14 cellular contexts compared by ENCODE assay signal in the genomic region with DNA sequence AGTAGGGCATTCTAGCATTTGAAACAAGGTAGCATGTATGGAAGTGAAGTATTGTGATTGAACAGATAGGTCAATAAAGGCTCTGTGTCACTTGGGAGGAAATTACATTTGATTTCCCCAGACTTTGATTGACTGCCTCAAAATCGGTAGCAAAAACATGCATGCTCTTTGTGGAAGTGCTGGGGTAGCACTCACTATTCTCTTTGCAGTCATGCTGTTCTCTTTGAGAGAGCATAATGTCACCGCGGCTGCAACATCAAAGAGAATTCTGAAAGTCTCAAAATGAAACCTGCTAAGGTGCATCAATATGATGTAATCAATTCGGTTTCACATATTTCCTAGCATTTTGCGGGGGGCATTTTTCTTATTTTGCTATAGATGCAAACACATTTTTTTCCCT.
DNase-seq lines count a peak whose midpoint lies in the region; ATAC-seq and TF ChIP-seq lines count a peak whose summit lies in the region.
"Had no signal": no experiment of that assay in that cellular context is flagged by ENCODE, and none has a peak within 500 bp of the region (broad histone marks: within the 10 kb centered on the region; RNA-seq: fewer than 3 reads in every experiment).

No MANE protein-coding gene starts in this region.

- H3K9me3 Mint-ChIP-seq in CD4-positive, alpha-beta memory T cell, result no peaks in the 10 kb centered on the region
- H3K9me3 Mint-ChIP-seq in activated naive CD4-positive, alpha-beta T cell treated with anti-CD3 and anti-CD28 coated beads, Interleukin-2, amount 10 ng/mL, durations not matched to agents 7 days and 5 days, result no peaks in the 10 kb centered on the region
- H3K9me3 Mint-ChIP-seq: activated naive CD4-positive, alpha-beta T cell treated with anti-CD3 and anti-CD28 coated beads, Interleukin-2, amount 50 U/mL, for 24 hours; natural killer cell had no signal

- DNase-seq in CD4-positive, alpha-beta memory T cell, result peak in 4 of 5 donors; percentile 15 to 36 (median 21)
- DNase-seq in GM10266 (ENCODE audit: extremely low spot score) (peak; percentile 26), OCI-M1 (lab: John Stamatoyannopoulos, UW) (no peak), nucleus accumbens (lab: John Stamatoyannopoulos, UW) (no peak)
- peak; percentile 62 for DNase-seq in activated naive CD4-positive, alpha-beta T cell treated with anti-CD3 and anti-CD28 coated beads, Interleukin-2, amount 10 ng/mL, durations not matched to agents 7 days and 5 days
- DNase-seq: hippocampal formation, natural killer cell, NCI-H524 treated with DMSO at 0.1 percent for 48 hours had no signal

- peak; percentile 71 for ATAC-seq in HG03439 (IDR thresholded peaks at IDR 0.05; ENCODE audit: unreplicated experiment)
- no peak for ATAC-seq in GM18498 (IDR thresholded peaks at IDR 0.05; ENCODE audit: unreplicated experiment)
- ATAC-seq: esophagus mucosa, natural killer cell, Right ventricle myocardium inferior, sciatic nerve had no signal

- H3K36me3 Mint-ChIP-seq in CD4-positive, alpha-beta memory T cell, result no peaks in the 10 kb centered on the region
- no peaks in the 10 kb centered on the region for H3K36me3 Mint-ChIP-seq in activated naive CD4-positive, alpha-beta T cell treated with anti-CD3 and anti-CD28 coated beads, Interleukin-2, amount 10 ng/mL, durations not matched to agents 7 days and 5 days
- H3K36me3 Mint-ChIP-seq: activated naive CD4-positive, alpha-beta T cell treated with anti-CD3 and anti-CD28 coated beads, Interleukin-2, amount 50 U/mL, for 24 hours; natural killer cell had no signal

- H3K4me3 Mint-ChIP-seq in CD4-positive, alpha-beta memory T cell, result peak overlapping the region in 1 of 8 donors; percentile 49
- H3K4me3 Mint-ChIP-seq in activated naive CD4-positive, alpha-beta T cell treated with anti-CD3 and anti-CD28 coated beads, Interleukin-2, amount 10 ng/mL, durations not matched to agents 7 days and 5 days, result no peak overlapping the region
- H3K4me3 Mint-ChIP-seq: activated naive CD4-positive, alpha-beta T cell treated with anti-CD3 and anti-CD28 coated beads, Interleukin-2, amount 50 U/mL, for 24 hours; natural killer cell had no signal

- POLR2A ChIA-PET in CD4-positive, alpha-beta memory T cell (lab: Charles Lee; ENCODE audit: partially characterized antibody), result no interaction called here

- peaks cover 8 to 15% of the 10 kb centered on the region in 2 donors for H3K27me3 Mint-ChIP-seq in CD4-positive, alpha-beta memory T cell
- peaks cover 26% of the 10 kb centered on the region for H3K27me3 Mint-ChIP-seq in activated naive CD4-positive, alpha-beta T cell treated with anti-CD3 and anti-CD28 coated beads, Interleukin-2, amount 10 ng/mL, durations not matched to agents 7 days and 5 days
- H3K27me3 Mint-ChIP-seq: activated naive CD4-positive, alpha-beta T cell treated with anti-CD3 and anti-CD28 coated beads, Interleukin-2, amount 50 U/mL, for 24 hours had no signal

- intact Hi-C loops in CD4-positive, alpha-beta memory T cell (cut with micrococcal nuclease), result no loop called here

- CTCF ChIA-PET in CD4-positive, alpha-beta memory T cell (lab: Charles Lee; ENCODE audit: partially characterized antibody), result interaction anchor here (1.1 to 4.2 kb wide), 3 partner anchors 418 to 999 kb away, joined by 3 to 91 read pairs (median 14); no protein-coding TSS in a partner anchor
- CTCF ChIA-PET in activated naive CD4-positive, alpha-beta T cell treated with anti-CD3 and anti-CD28 coated beads, Interleukin-2, amount 10 ng/mL, durations not matched to agents 7 days and 5 days (lab: Charles Lee), result interaction anchor here (4.8 kb wide), 1 partner anchor 997 kb away, joined by 49 read pairs; no protein-coding TSS in a partner anchor

- no peak overlapping the region for H3K27ac ChIP-seq in CD4-positive, alpha-beta memory T cell (ENCODE audit: low read depth, low read length)

- H3K4me1 Mint-ChIP-seq in CD4-positive, alpha-beta memory T cell, result peaks cover 4 to 10% (median 9%) of the 10 kb centered on the region in 4 donors
- H3K4me1 Mint-ChIP-seq in activated naive CD4-positive, alpha-beta T cell treated with anti-CD3 and anti-CD28 coated beads, Interleukin-2, amount 10 ng/mL, durations not matched to agents 7 days and 5 days, result peaks cover 19% of the 10 kb centered on the region

- no peaks in the 10 kb centered on the region for H3K27me3 ChIP-seq in CD4-positive, alpha-beta memory T cell (ENCODE audit: insufficient read depth, low read length)

- H3K36me3 ChIP-seq in CD4-positive, alpha-beta memory T cell (ENCODE audit: insufficient read depth, low read length), result no peaks in the 10 kb centered on the region

- no peak overlapping the region for H3K27ac Mint-ChIP-seq in CD4-positive, alpha-beta memory T cell
- H3K27ac Mint-ChIP-seq in activated naive CD4-positive, alpha-beta T cell treated with anti-CD3 and anti-CD28 coated beads, Interleukin-2, amount 10 ng/mL, durations not matched to agents 7 days and 5 days, result no peak overlapping the region
- H3K27ac Mint-ChIP-seq: activated naive CD4-positive, alpha-beta T cell treated with anti-CD3 and anti-CD28 coated beads, Interleukin-2, amount 50 U/mL, for 24 hours; natural killer cell had no signal

- no peak overlapping the region for H3K4me3 ChIP-seq in CD4-positive, alpha-beta memory T cell (ENCODE audit: low read length in 2 of 2)

- H3K4me1 ChIP-seq in CD4-positive, alpha-beta memory T cell (ENCODE audit: insufficient read depth, low read length), result peaks cover 13% of the 10 kb centered on the region

- TF ChIP-seq CTCF in GM10266 (IDR thresholded peaks at IDR 0.05; ENCODE audit: control insufficient read depth, insufficient read depth, low read depth, missing control alignments), result no peak

- no peaks in the 10 kb centered on the region for H3K9me3 ChIP-seq in CD4-positive, alpha-beta memory T cell (ENCODE audit: control insufficient read depth in 1 of 2, low read length in 2 of 2)

Comparison
In these comparisons a context has a peak if more than half of its experiments do, and no peak if none do; other contexts are left out.
1. DNase-seq: peak in CD4-positive, alpha-beta memory T cell (4 of 5), GM10266 (single experiment) and activated naive CD4-positive, alpha-beta T cell treated with anti-CD3 and anti-CD28 coated beads, Interleukin-2, amount 10 ng/mL, durations not matched to agents 7 days and 5 days (single experiment); none in OCI-M1 (single experiment) and nucleus accumbens (0 of 56).